9 cellular contexts compared by ENCODE assay signal in genomic region chr5:111074244-111074643, GRCh38. TPM values are rescaled to one million over a fixed set of nuclear protein-coding genes. Genes with fewer than 3 reads are reported as not detected.
DNase-seq lines count a peak whose midpoint lies in the region; ATAC-seq, FAIRE-seq and TF ChIP-seq lines count a peak whose summit lies in the region.
"Had no signal": no experiment of that assay in that cellular context is flagged by ENCODE, and none has a peak within 500 bp of the region (broad histone marks: within the 10 kb centered on the region; RNA-seq: fewer than 3 reads in every experiment).

No MANE protein-coding gene starts in this region.

- no peak for TF ChIP-seq CTCF in thoracic aorta (IDR thresholded peaks at IDR 0.05)

- no peak for FAIRE-seq in GM12892 (lab: Jason Lieb, UNC)

- peaks cover 2% of the 10 kb centered on the region for H3K36me3 Mint-ChIP-seq in activated naive CD4-positive, alpha-beta T cell treated with anti-CD3 and anti-CD28 coated beads, Interleukin-2, amount 50 U/mL, for 24 hours
- peaks cover 4 to 7% of the 10 kb centered on the region in 2 donors for H3K36me3 Mint-ChIP-seq in activated naive CD4-positive, alpha-beta T cell treated with anti-CD3 and anti-CD28 coated beads, Interleukin-2, amount 50 U/mL, for 72 hours
- no peaks in the 10 kb centered on the region for H3K36me3 Mint-ChIP-seq in activated naive CD8-positive, alpha-beta T cell treated with anti-CD3 and anti-CD28 coated beads, Interleukin-2, amount 50 U/mL, for 24 hours (ENCODE audit: low read depth)

- H3K27ac Mint-ChIP-seq in activated naive CD4-positive, alpha-beta T cell treated with anti-CD3 and anti-CD28 coated beads, Interleukin-2, amount 50 U/mL, for 24 hours, result no peak overlapping the region
- H3K27ac Mint-ChIP-seq in activated naive CD4-positive, alpha-beta T cell treated with anti-CD3 and anti-CD28 coated beads, Interleukin-2, amount 50 U/mL, for 72 hours, result no peak overlapping the region
- no peak overlapping the region for H3K27ac Mint-ChIP-seq in activated naive CD8-positive, alpha-beta T cell treated with anti-CD3 and anti-CD28 coated beads, Interleukin-2, amount 50 U/mL, for 24 hours

- H3K9me3 ChIP-seq in iPS-18a (ENCODE audit: control insufficient read depth, low read depth, low read length) (no peaks in the 10 kb centered on the region), thoracic aorta (no peaks in the 10 kb centered on the region)

- H3K27ac ChIP-seq in iPS-18a (ENCODE audit: low read length) (no peak overlapping the region), thoracic aorta (no peak overlapping the region)
- H3K27ac ChIP-seq: dorsolateral prefrontal cortex had no signal

- H3K36me3 ChIP-seq in iPS-18a (ENCODE audit: control insufficient read depth, low read depth, low read length), result no peaks in the 10 kb centered on the region
- H3K36me3 ChIP-seq in thoracic aorta, result no peaks in the 10 kb centered on the region

- H3K4me1 Mint-ChIP-seq in activated naive CD4-positive, alpha-beta T cell treated with anti-CD3 and anti-CD28 coated beads, Interleukin-2, amount 50 U/mL, for 24 hours, result peaks cover 40% of the 10 kb centered on the region
- H3K4me1 Mint-ChIP-seq in activated naive CD8-positive, alpha-beta T cell treated with anti-CD3 and anti-CD28 coated beads, Interleukin-2, amount 50 U/mL, for 24 hours, result peaks cover 41% of the 10 kb centered on the region

- H3K9me3 Mint-ChIP-seq in activated naive CD4-positive, alpha-beta T cell treated with anti-CD3 and anti-CD28 coated beads, Interleukin-2, amount 50 U/mL, for 24 hours, result no peaks in the 10 kb centered on the region
- H3K9me3 Mint-ChIP-seq in activated naive CD4-positive, alpha-beta T cell treated with anti-CD3 and anti-CD28 coated beads, Interleukin-2, amount 50 U/mL, for 72 hours, result no peaks in the 10 kb centered on the region
- no peaks in the 10 kb centered on the region for H3K9me3 Mint-ChIP-seq in activated naive CD8-positive, alpha-beta T cell treated with anti-CD3 and anti-CD28 coated beads, Interleukin-2, amount 50 U/mL, for 24 hours

- no peak overlapping the region for H3K9ac ChIP-seq in iPS-18a (ENCODE audit: low read length)

- H3K27me3 ChIP-seq in iPS-18a (ENCODE audit: control insufficient read depth, insufficient read depth, low read length) (peaks cover 62% of the 10 kb centered on the region), thoracic aorta (replicated peaks; ENCODE audit: insufficient read depth) (no peaks in the 10 kb centered on the region)

- H3K4me3 ChIP-seq in iPS-18a (ENCODE audit: low read length) (peak overlapping the region; percentile 83), thoracic aorta (peak overlapping the region; percentile 82)

- ATAC-seq in activated naive CD4-positive, alpha-beta T cell treated with anti-CD3 and anti-CD28 coated beads, Interleukin-2, amount 50 U/mL, for 72 hours, result no peak
- ATAC-seq in activated naive CD8-positive, alpha-beta T cell treated with anti-CD3 and anti-CD28 coated beads, Interleukin-2, amount 50 U/mL, for 24 hours, result no peak
- ATAC-seq in thoracic aorta (ENCODE audit: insufficient number of reproducible peaks, low FRiP score, low read depth), result no peak

- H3K4me3 Mint-ChIP-seq in activated naive CD4-positive, alpha-beta T cell treated with anti-CD3 and anti-CD28 coated beads, Interleukin-2, amount 50 U/mL, for 24 hours, result peak overlapping the region; percentile 95
- peak overlapping the region; percentile 90 for H3K4me3 Mint-ChIP-seq in activated naive CD8-positive, alpha-beta T cell treated with anti-CD3 and anti-CD28 coated beads, Interleukin-2, amount 50 U/mL, for 24 hours

- peaks cover 5% of the 10 kb centered on the region for H3K4me1 ChIP-seq in iPS-18a (ENCODE audit: control insufficient read depth, low read depth, low read length)
- peaks cover 4 to 38% of the 10 kb centered on the region in 2 donors for H3K4me1 ChIP-seq in thoracic aorta (ENCODE audit: control insufficient read depth in 1 of 2, low read depth in 2 of 2)

- DNase-seq in activated naive CD4-positive, alpha-beta T cell treated with anti-CD3 and anti-CD28 coated beads, Interleukin-2, amount 50 U/mL, for 72 hours (ENCODE audit: low spot score in 2 of 2), result no peak
- DNase-seq in activated naive CD8-positive, alpha-beta T cell treated with anti-CD3 and anti-CD28 coated beads, Interleukin-2, amount 50 U/mL, for 24 hours, result no peak
- DNase-seq in thoracic aorta (ENCODE audit: low spot score), result no peak
- DNase-seq in NCI-H1436 treated with DMSO at 0.1 percent for 48 hours (lab: John Stamatoyannopoulos, UW), result no peak
- DNase-seq in HCEC 1CT, result no peak
- no peak for DNase-seq in GM12892 (ENCODE audit: insufficient read length)
- DNase-seq: dorsolateral prefrontal cortex had no signal

- TF ChIP-seq POLR2A in GM12892 (IDR thresholded peaks at IDR 0.05; ENCODE audit: low read depth, low read length), result no peak

- peaks cover 55% of the 10 kb centered on the region for H3K27me3 Mint-ChIP-seq in activated naive CD4-positive, alpha-beta T cell treated with anti-CD3 and anti-CD28 coated beads, Interleukin-2, amount 50 U/mL, for 24 hours
- peaks cover 74% of the 10 kb centered on the region for H3K27me3 Mint-ChIP-seq in activated naive CD8-positive, alpha-beta T cell treated with anti-CD3 and anti-CD28 coated beads, Interleukin-2, amount 50 U/mL, for 24 hours

RNA-seq across cellular contexts. Expression of gene TSLP, which starts 2.7 kb away (rescaled TPM):
- total RNA-seq in activated naive CD4-positive, alpha-beta T cell treated with anti-CD3 and anti-CD28 coated beads, Interleukin-2, amount 50 U/mL, for 72 hours, result under 1 TPM; 0.60 to 0.71 TPM
- total RNA-seq in thoracic aorta, result under 1 TPM in 1 of 2 donors, not detected in 1; 0.28 TPM
- 0.45 TPM for polyA plus RNA-seq in GM12892 (2012; ENCODE audit: missing spikeins)

RNA-seq across cellular contexts. Expression of gene WDR36, which starts 17.9 kb away (rescaled TPM):
- 10 to 100 TPM; 49.6 to 55.3 TPM for total RNA-seq in activated naive CD4-positive, alpha-beta T cell treated with anti-CD3 and anti-CD28 coated beads, Interleukin-2, amount 50 U/mL, for 72 hours
- total RNA-seq in thoracic aorta, result 10 to 100 TPM; 11.0 to 29.4 TPM
- polyA plus RNA-seq in GM12892 (2012; ENCODE audit: missing spikeins), result 27.4 TPM
